Comparison of ENCODE assay signal across 1 cellular context in genomic region chr20:50464725-50465650, GRCh38.
TF ChIP-seq lines count a peak whose summit lies in the region.

No MANE protein-coding gene starts in this region.

TF ChIP-seq in K562, 482 proteins besides CTCF, POLR2A, EP300 and RAD21:
- TF ChIP-seq PKNOX1 (IDR thresholded peaks at IDR 0.05), result peak; percentile 75
- TF ChIP-seq ZNF282 (CRISPR knock-in tag; IDR thresholded peaks at IDR 0.05), result no peak
- TF ChIP-seq SREBF2 (CRISPR knock-in tag; IDR thresholded peaks at IDR 0.05), result no peak
